In the genomic region with DNA sequence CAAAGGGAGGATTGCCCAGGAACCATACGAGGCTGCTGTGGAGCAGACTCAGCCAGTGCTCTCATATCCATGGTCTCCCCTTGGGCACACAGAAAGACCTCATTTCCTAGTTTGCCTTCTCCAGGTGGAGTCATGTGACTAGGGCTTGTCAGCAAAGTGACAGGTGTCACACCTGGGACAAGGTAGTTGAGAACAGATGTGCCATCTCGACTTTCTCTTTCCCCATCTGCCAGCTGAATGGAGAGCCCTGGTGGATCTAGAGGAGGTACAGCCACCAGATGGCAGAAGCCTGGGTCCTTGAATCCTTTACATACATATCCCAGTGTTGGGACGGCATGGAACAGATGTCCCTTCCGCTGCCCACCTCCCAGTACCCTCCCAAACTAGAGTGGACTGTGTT, we compare ENCODE assay signal across 1 cellular context.
TF ChIP-seq lines count a peak whose summit lies in the region.

No MANE protein-coding gene starts in this region.

TF ChIP-seq in A549, 52 proteins besides CTCF, POLR2A, EP300 and RAD21 (continued from another document):
- TF ChIP-seq, protein P1, sequence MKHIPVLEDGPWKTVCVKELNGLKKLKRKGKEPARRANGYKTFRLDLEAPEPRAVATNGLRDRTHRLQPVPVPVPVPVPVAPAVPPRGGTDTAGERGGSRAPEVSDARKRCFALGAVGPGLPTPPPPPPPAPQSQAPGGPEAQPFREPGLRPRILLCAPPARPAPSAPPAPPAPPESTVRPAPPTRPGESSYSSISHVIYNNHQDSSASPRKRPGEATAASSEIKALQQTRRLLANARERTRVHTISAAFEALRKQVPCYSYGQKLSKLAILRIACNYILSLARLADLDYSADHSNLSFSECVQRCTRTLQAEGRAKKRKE (CRISPR knock-in tag; IDR thresholded peaks at IDR 0.05; ENCODE audit: low read depth), result no peak
- TF ChIP-seq ZNF302 (CRISPR knock-in tag; IDR thresholded peaks at IDR 0.05), result no peak
- TF ChIP-seq HDAC2 (IDR thresholded peaks at IDR 0.05), result no peak
- no peak for TF ChIP-seq CBX8 (IDR thresholded peaks at IDR 0.05)
- no peak for TF ChIP-seq CHD2 (IDR thresholded peaks at IDR 0.05; ENCODE audit: low read length, partially characterized antibody)
- no peak for TF ChIP-seq RNF2 (IDR thresholded peaks at IDR 0.05; ENCODE audit: borderline replicate concordance, low read depth)
- TF ChIP-seq, protein P2, sequence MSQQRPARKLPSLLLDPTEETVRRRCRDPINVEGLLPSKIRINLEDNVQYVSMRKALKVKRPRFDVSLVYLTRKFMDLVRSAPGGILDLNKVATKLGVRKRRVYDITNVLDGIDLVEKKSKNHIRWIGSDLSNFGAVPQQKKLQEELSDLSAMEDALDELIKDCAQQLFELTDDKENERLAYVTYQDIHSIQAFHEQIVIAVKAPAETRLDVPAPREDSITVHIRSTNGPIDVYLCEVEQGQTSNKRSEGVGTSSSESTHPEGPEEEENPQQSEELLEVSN (IDR thresholded peaks at IDR 0.05; ENCODE audit: borderline replicate concordance, low read depth), result no peak
- TF ChIP-seq NPAS2 (CRISPR knock-in tag; IDR thresholded peaks at IDR 0.05; ENCODE audit: borderline replicate concordance), result no peak
- no peak for TF ChIP-seq MAFK (IDR thresholded peaks at IDR 0.05; ENCODE audit: partially characterized antibody)
